In genomic region chr5:66864240-66864884, GRCh38 we compare ENCODE assay signal across 8 cellular contexts.
DNase-seq lines count a peak whose midpoint lies in the region; ATAC-seq and TF ChIP-seq lines count a peak whose summit lies in the region.

No MANE protein-coding gene starts in this region.

- H3K36me3 Mint-ChIP-seq in HFFc6 (ENCODE audit: low read depth) = no peaks in the 10 kb centered on the region

- H3K9me3 Mint-ChIP-seq in HFFc6 = no peaks in the 10 kb centered on the region

- DNase-seq in COLO668 (lab: John Stamatoyannopoulos, UW; ENCODE audit: unreplicated experiment) (peak; percentile 10), HFFc6 (peak; percentile 42), WERI-Rb-1 (peak; percentile 22), iPS DF 4.7 (ENCODE audit: extremely low read depth, low spot score) (peak; percentile 46), midbrain (lab: John Stamatoyannopoulos, UW) (no peak), T-helper 9 cell (no peak), NCI-H2081 treated with DMSO at 0.1 percent for 48 hours (lab: John Stamatoyannopoulos, UW) (no peak)

- peaks cover 5% of the 10 kb centered on the region for H3K27me3 Mint-ChIP-seq in HFFc6 (ENCODE audit: insufficient read depth)

- no peaks in the 10 kb centered on the region for H3K9me3 ChIP-seq in WERI-Rb-1 (ENCODE audit: severe bottlenecking)

- no peak for ATAC-seq in GM18868 (IDR thresholded peaks at IDR 0.05; ENCODE audit: unreplicated experiment)

- H3K4me1 Mint-ChIP-seq in HFFc6 (ENCODE audit: low read depth) = no peaks in the 10 kb centered on the region

- no peak overlapping the region for H3K27ac Mint-ChIP-seq in HFFc6

- no peak overlapping the region for H3K4me3 ChIP-seq in WERI-Rb-1 (ENCODE audit: low read depth, low read length)

- no peaks in the 10 kb centered on the region for H3K27me3 ChIP-seq in WERI-Rb-1 (ENCODE audit: insufficient read depth, low read depth, severe bottlenecking)

- peak; percentile 81 for TF ChIP-seq CTCF in HFFc6 (IDR thresholded peaks at IDR 0.05)
- TF ChIP-seq CTCF in WERI-Rb-1 (IDR thresholded peaks at IDR 0.05; ENCODE audit: low read depth, low read length) = peak; percentile 67

- H3K4me3 Mint-ChIP-seq in HFFc6 = no peak overlapping the region

- no peaks in the 10 kb centered on the region for H3K36me3 ChIP-seq in WERI-Rb-1

- H3K27ac ChIP-seq in WERI-Rb-1 = no peak overlapping the region

Comparison
In these comparisons a context has a peak if more than half of its experiments do, and no peak if none do; other contexts are left out.
1. DNase-seq: peak in COLO668 (single experiment), HFFc6 (single experiment), WERI-Rb-1 (single experiment) and iPS DF 4.7 (single experiment); none in midbrain (single experiment), T-helper 9 cell (single experiment) and NCI-H2081 treated with DMSO at 0.1 percent for 48 hours (single experiment).